ENCODE assay signal across 6 cellular contexts in genomic region chr4:675036-675804, GRCh38. TPM values are rescaled to one million over a fixed set of nuclear protein-coding genes. Genes with fewer than 3 reads are reported as not detected.
DNase-seq lines count a peak whose midpoint lies in the region; ATAC-seq and TF ChIP-seq lines count a peak whose summit lies in the region.

No MANE protein-coding gene starts in this region.

- ATAC-seq in HG03280 (IDR thresholded peaks at IDR 0.05; ENCODE audit: unreplicated experiment) = peak; percentile 0

- H3K4me1 Mint-ChIP-seq in CD14-positive monocyte (peaks cover 15% of the 10 kb centered on the region), progenitor cell of endocrine pancreas (ENCODE audit: low read depth) (peaks cover 6% of the 10 kb centered on the region)
- H3K4me1 Mint-ChIP-seq in dendritic cell treated with granulocyte-macrophage colony-stimulating factor and Interleukin-4, amounts not matched to agents 40 ng/mL and 50 ng/mL, for 4 days (ENCODE audit: low read depth) = peaks cover 50% of the 10 kb centered on the region

- H3K9me3 Mint-ChIP-seq in CD14-positive monocyte (no peaks in the 10 kb centered on the region), progenitor cell of endocrine pancreas (ENCODE audit: low read depth) (no peaks in the 10 kb centered on the region)
- H3K9me3 Mint-ChIP-seq in dendritic cell treated with granulocyte-macrophage colony-stimulating factor and Interleukin-4, amounts not matched to agents 40 ng/mL and 50 ng/mL, for 4 days = no peaks in the 10 kb centered on the region

- peak overlapping the region; percentile 74 to 77 for H3K4me3 Mint-ChIP-seq in CD14-positive monocyte
- peak overlapping the region; percentile 82 for H3K4me3 Mint-ChIP-seq in dendritic cell treated with granulocyte-macrophage colony-stimulating factor and Interleukin-4, amounts not matched to agents 40 ng/mL and 50 ng/mL, for 4 days
- peak overlapping the region; percentile 86 for H3K4me3 Mint-ChIP-seq in progenitor cell of endocrine pancreas (ENCODE audit: low read depth)

- H3K36me3 Mint-ChIP-seq in CD14-positive monocyte (peaks cover 22 to 29% of the 10 kb centered on the region in 2 donors), progenitor cell of endocrine pancreas (ENCODE audit: insufficient read depth) (peaks cover 8% of the 10 kb centered on the region)
- peaks cover 52% of the 10 kb centered on the region for H3K36me3 Mint-ChIP-seq in dendritic cell treated with granulocyte-macrophage colony-stimulating factor and Interleukin-4, amounts not matched to agents 40 ng/mL and 50 ng/mL, for 4 days (ENCODE audit: low read depth)

- H3K27me3 Mint-ChIP-seq in CD14-positive monocyte (ENCODE audit: low read depth in 3 of 3) (peaks cover 5 to 12% (median 8%) of the 10 kb centered on the region in 3 donors), progenitor cell of endocrine pancreas (no peaks in the 10 kb centered on the region)
- H3K27me3 Mint-ChIP-seq in dendritic cell treated with granulocyte-macrophage colony-stimulating factor and Interleukin-4, amounts not matched to agents 40 ng/mL and 50 ng/mL, for 4 days = peaks cover 2% of the 10 kb centered on the region

- H3K27ac Mint-ChIP-seq in CD14-positive monocyte (peak overlapping the region; percentile 62 to 92 (median 83)), progenitor cell of endocrine pancreas (no peak overlapping the region)
- H3K27ac Mint-ChIP-seq in dendritic cell treated with granulocyte-macrophage colony-stimulating factor and Interleukin-4, amounts not matched to agents 40 ng/mL and 50 ng/mL, for 4 days = peak overlapping the region; percentile 91

- intact Hi-C loops in CD14-positive monocyte (cut with micrococcal nuclease) = loop anchor here in 1 of 2 donors (10.0 kb wide), 1 partner anchor 180 kb away; the partner anchor contains the start of genes PIGG and ZNF721
- intact Hi-C loops in dendritic cell treated with granulocyte-macrophage colony-stimulating factor and Interleukin-4, amounts not matched to agents 40 ng/mL and 50 ng/mL, for 4 days (cut with micrococcal nuclease) = no loop called here

- DNase-seq in CD14-positive monocyte (ENCODE audit: low spot score) (peak; percentile 49), progenitor cell of endocrine pancreas (ENCODE audit: low spot score, unreplicated experiment) (no peak), GM19240 (ENCODE audit: insufficient read length, low spot score) (no peak)
- no peak for DNase-seq in effector CD4-positive, alpha-beta T cell

- no peak for TF ChIP-seq CTCF in CD14-positive monocyte (IDR thresholded peaks at IDR 0.05)
- no peak for TF ChIP-seq CTCF in progenitor cell of endocrine pancreas (IDR thresholded peaks at IDR 0.05; ENCODE audit: unreplicated experiment)

RNA-seq across cellular contexts. Expression of gene MYL5, which starts 0.9 kb away (rescaled TPM):
- 1 to 10 TPM; 4.2 to 7.2 TPM for polyA plus RNA-seq in CD14-positive monocyte
- total RNA-seq in progenitor cell of endocrine pancreas = 22.6 and 23.7 TPM in 2 replicates

RNA-seq across cellular contexts. Expression of gene ATP5ME, which starts 1.1 kb away (rescaled TPM):
- polyA plus RNA-seq in CD14-positive monocyte = 100 to 1,000 TPM; 367 to 397 TPM
- total RNA-seq in progenitor cell of endocrine pancreas = 235 and 236 TPM in 2 replicates

RNA-seq across cellular contexts. Expression of gene SLC49A3, which starts 13.7 kb away (rescaled TPM):
- 10 to 100 TPM in 1 of 2 donors, 1 to 10 TPM in 1; 9.5 to 11.1 TPM for polyA plus RNA-seq in CD14-positive monocyte
- total RNA-seq in progenitor cell of endocrine pancreas = 12.9 and 13.1 TPM in 2 replicates

RNA-seq across cellular contexts. Expression of gene PCGF3, which starts 30.4 kb away (rescaled TPM):
- polyA plus RNA-seq in CD14-positive monocyte = 1 to 10 TPM; 7.0 to 8.3 TPM
- total RNA-seq in progenitor cell of endocrine pancreas = 79.8 and 87.9 TPM in 2 replicates

RNA-seq across cellular contexts. Expression of gene PDE6B, which starts 49.8 kb away (rescaled TPM):
- polyA plus RNA-seq in CD14-positive monocyte = 1 to 10 TPM; 3.7 to 6.3 TPM
- 10.4 TPM in 2 replicates for total RNA-seq in progenitor cell of endocrine pancreas
